ENCODE assay signal across 1 cellular context in genomic region chr4:99811850-99812249, GRCh38.
TF ChIP-seq lines count a peak whose summit lies in the region.

No MANE protein-coding gene starts in this region.

TF ChIP-seq in GM23338, 12 proteins besides CTCF, POLR2A, EP300 and RAD21 (continued from another document):
- TF ChIP-seq ZNF462 (CRISPR knock-in tag; IDR thresholded peaks at IDR 0.05) (no peak), POLR2AphosphoS5 (IDR thresholded peaks at IDR 0.05; ENCODE audit: low read depth) (no peak), NANOG (IDR thresholded peaks at IDR 0.05; ENCODE audit: borderline replicate concordance) (no peak), JUNB (IDR thresholded peaks at IDR 0.05; ENCODE audit: unreplicated experiment) (no peak), EZH2 (IDR thresholded peaks at IDR 0.05; ENCODE audit: low read depth, unreplicated experiment) (no peak), EZH2phosphoT487 (IDR thresholded peaks at IDR 0.05; ENCODE audit: unreplicated experiment) (no peak), ZNF114 (CRISPR knock-in tag; IDR thresholded peaks at IDR 0.05) (no peak), CREB1 (CRISPR knock-in tag; IDR thresholded peaks at IDR 0.05; ENCODE audit: low read depth) (no peak), STAT1 (IDR thresholded peaks at IDR 0.05; ENCODE audit: unreplicated experiment) (no peak)
TF ChIP-seq in GM23338: peak in this region for 0.
